9 cellular contexts compared by ENCODE assay signal in the genomic region with DNA sequence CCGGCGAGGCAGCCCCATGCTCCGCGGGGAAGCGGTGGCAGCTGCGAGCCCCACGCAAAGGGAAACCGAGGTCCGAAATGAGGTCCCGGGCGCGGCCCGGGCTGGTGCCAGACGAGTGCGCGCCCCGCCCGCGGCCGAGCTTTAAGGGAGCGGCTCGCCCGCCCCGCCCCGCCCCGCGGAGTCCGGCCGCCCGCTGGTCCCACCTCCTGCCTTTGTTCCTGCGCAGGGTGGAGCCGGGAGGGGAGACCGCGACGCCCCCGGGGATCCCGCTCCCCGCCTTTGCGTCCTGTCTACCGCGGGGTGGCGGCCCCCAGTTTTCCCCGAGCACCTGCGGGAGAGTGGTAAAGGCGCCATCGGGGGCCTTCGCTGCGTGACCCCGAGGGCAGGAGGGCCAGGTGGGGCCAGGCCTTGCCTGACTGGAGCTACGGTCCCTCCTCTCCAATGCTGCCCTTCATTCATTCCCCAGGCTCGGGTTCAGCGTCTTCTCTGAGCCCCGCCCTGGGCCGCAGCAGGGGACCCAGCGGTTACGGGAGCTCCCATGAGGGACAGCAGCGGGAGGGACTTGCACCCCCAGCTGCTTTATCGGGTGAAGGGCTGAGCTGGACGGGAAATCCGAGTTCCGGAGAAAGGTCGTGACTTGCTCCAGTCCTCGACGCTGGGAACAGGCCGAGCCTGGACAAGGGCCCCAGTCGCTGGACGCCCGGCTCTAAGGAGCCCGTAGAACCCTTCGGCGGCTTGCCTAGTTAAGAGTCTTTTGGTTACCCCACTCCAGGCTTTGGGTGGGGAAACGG. TPM values are rescaled to one million over a fixed set of nuclear protein-coding genes. Genes with fewer than 3 reads are reported as not detected.
DNase-seq lines count a peak whose midpoint lies in the region; ATAC-seq, FAIRE-seq and TF ChIP-seq lines count a peak whose summit lies in the region.
"Had no signal": no experiment of that assay in that cellular context is flagged by ENCODE, and none has a peak within 500 bp of the region (broad histone marks: within the 10 kb centered on the region; RNA-seq: fewer than 3 reads in every experiment).

A gene with protein sequence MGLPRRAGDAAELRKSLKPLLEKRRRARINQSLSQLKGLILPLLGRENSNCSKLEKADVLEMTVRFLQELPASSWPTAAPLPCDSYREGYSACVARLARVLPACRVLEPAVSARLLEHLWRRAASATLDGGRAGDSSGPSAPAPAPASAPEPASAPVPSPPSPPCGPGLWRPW (minus strand): TSS at position 117 of the 791 bp plus-strand sequence. CDS start 99 bp downstream, at position 18.

- no peak for ATAC-seq in HG03432 (IDR thresholded peaks at IDR 0.05; ENCODE audit: unreplicated experiment)

- CTCF ChIA-PET in Caco-2 (lab: Charles Lee), result interaction anchor here (0.5 to 2.2 kb wide), 5 partner anchors 11 to 72 kb away, joined by 3 to 12 read pairs (median 3); no protein-coding TSS in a partner anchor

- POLR2A ChIA-PET in Caco-2 (lab: Charles Lee), result interaction anchor here (0.7 kb wide), 1 partner anchor 26 kb away, joined by 10 read pairs; no protein-coding TSS in a partner anchor

- TF ChIP-seq CTCF in Caco-2 (IDR thresholded peaks at IDR 0.05; ENCODE audit: insufficient read depth in 1 of 2, low read depth in 1 of 2, low read length in 1 of 2, severe bottlenecking in 1 of 2, unreplicated experiment in 1 of 2) (no peak), osteocyte (IDR thresholded peaks at IDR 0.05) (no peak)

- peaks cover 7% of the 10 kb centered on the region for H3K27me3 Mint-ChIP-seq in Caco-2 (ENCODE audit: insufficient read depth, unreplicated experiment)
- H3K27me3 Mint-ChIP-seq in osteocyte (ENCODE audit: unreplicated experiment), result peaks cover 64% of the 10 kb centered on the region

- no TSS peak for BruUV-seq in Caco-2 (replicated peaks; lab: Mats Ljungman, UMichigan)

- H3K4me3 Mint-ChIP-seq in Caco-2 (ENCODE audit: unreplicated experiment) (peak within 1 kb of the TSS; percentile 63), osteocyte (ENCODE audit: unreplicated experiment) (peak within 1 kb of the TSS; percentile 22)

- TF ChIP-seq POLR2A in erythroblast (IDR thresholded peaks at IDR 0.05; ENCODE audit: low read length), result no peak

- peaks cover 2% of the 10 kb centered on the region for H3K27me3 ChIP-seq in Caco-2 (replicated peaks; ENCODE audit: control insufficient read depth, insufficient read depth, low read length)

- H3K4me1 ChIP-seq in Caco-2, result peaks cover 18% of the 10 kb centered on the region

- no peaks in the 10 kb centered on the region for H3K9me3 ChIP-seq in Caco-2

- peak within 1 kb of the TSS; percentile 40 for H3K4me3 ChIP-seq in Caco-2 (ENCODE audit: low read depth, low read length)

- no peak within 1 kb of the TSS for H3K27ac Mint-ChIP-seq in Caco-2 (ENCODE audit: unreplicated experiment)
- H3K27ac Mint-ChIP-seq in osteocyte (ENCODE audit: unreplicated experiment), result no peak within 1 kb of the TSS

- DNase-seq in Caco-2 (peak in 1 of 2 experiments; percentile 47), NCI-H526 treated with DMSO at 0.1 percent for 48 hours (lab: John Stamatoyannopoulos, UW) (peak; percentile 53), erythroblast (lab: John Stamatoyannopoulos, UW) (peak; percentile 22 to 31), osteocyte (ENCODE audit: extremely low spot score, unreplicated experiment) (no peak), NCI-H2196 treated with DMSO at 0.1 percent for 48 hours (lab: John Stamatoyannopoulos, UW; ENCODE audit: unreplicated experiment) (no peak), HTR-8/SVneo (ENCODE audit: insufficient read length, low spot score) (no peak), NCI-H146 treated with DMSO at 0.1 percent for 48 hours (lab: John Stamatoyannopoulos, UW; ENCODE audit: unreplicated experiment) (no peak)
- DNase-seq: activated CD4-positive, alpha-beta T cell treated with anti-CD3 and anti-CD28 coated beads, Interleukin-2, amount 50 U/mL, for 1 hour had no signal

- H3K4me1 Mint-ChIP-seq in Caco-2 (ENCODE audit: low read depth, unreplicated experiment), result peaks cover 6% of the 10 kb centered on the region
- peaks cover 21% of the 10 kb centered on the region for H3K4me1 Mint-ChIP-seq in osteocyte (ENCODE audit: unreplicated experiment)

- no peaks in the 10 kb centered on the region for H3K9me3 Mint-ChIP-seq in Caco-2 (ENCODE audit: unreplicated experiment)
- H3K9me3 Mint-ChIP-seq in osteocyte (ENCODE audit: unreplicated experiment), result no peaks in the 10 kb centered on the region

- intact Hi-C loops in Caco-2 (cut with micrococcal nuclease; ENCODE audit: unreplicated experiment), result no loop called here

- H3K36me3 Mint-ChIP-seq in Caco-2 (ENCODE audit: insufficient read depth, unreplicated experiment) (no peaks in the 10 kb centered on the region), osteocyte (ENCODE audit: unreplicated experiment) (no peaks in the 10 kb centered on the region)

- FAIRE-seq in HTR-8/SVneo (lab: Jason Lieb, UNC), result no peak

- H3K36me3 ChIP-seq in Caco-2 (ENCODE audit: control insufficient read depth, insufficient read depth, low read length), result no peaks in the 10 kb centered on the region

RNA-seq across cellular contexts. Expression of the gene that starts here (rescaled TPM):
- total RNA-seq in Caco-2 (2022) (0.37 and 0.91 TPM in 2 replicates), osteocyte (not detected in 2 replicates)

Comparison
In these comparisons a context has a peak if more than half of its experiments do, and no peak if none do; other contexts are left out.
1. DNase-seq: peak in NCI-H526 treated with DMSO at 0.1 percent for 48 hours (single experiment) and erythroblast (2 of 2); none in osteocyte (single experiment), NCI-H2196 treated with DMSO at 0.1 percent for 48 hours (single experiment), HTR-8/SVneo (single experiment) and NCI-H146 treated with DMSO at 0.1 percent for 48 hours (single experiment).